Comparison of ENCODE assay signal across 1 cellular context in the genomic region with DNA sequence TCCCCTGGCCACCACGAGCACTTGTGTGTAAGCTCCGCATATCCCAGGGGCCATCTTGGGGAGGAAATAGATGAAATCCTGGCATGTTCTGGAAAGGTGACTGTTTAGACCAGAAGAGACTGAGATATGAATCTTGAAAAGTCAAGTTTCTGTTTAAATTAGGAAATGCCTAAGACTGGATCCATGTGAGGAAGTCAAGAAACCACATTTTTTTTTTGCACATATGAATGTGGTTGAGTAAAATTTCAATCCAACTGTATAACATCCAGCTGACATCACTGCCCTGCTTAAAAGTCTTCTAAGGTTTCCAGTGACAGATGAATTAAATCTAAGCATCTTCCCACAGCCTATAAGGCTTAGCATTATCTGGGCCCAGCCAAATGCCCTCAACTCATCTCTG.
TF ChIP-seq lines count a peak whose summit lies in the region.

No MANE protein-coding gene starts in this region.

TF ChIP-seq in H1, 55 proteins besides CTCF, POLR2A, EP300 and RAD21:
- TF ChIP-seq TCF12 (IDR thresholded peaks at IDR 0.05; ENCODE audit: low read depth, low read length): no peak
- no peak for TF ChIP-seq SIRT6 (IDR thresholded peaks at IDR 0.05; ENCODE audit: low read length)
